2 cellular contexts compared by ENCODE assay signal in genomic region chr19:39469567-39469966, GRCh38.
TF ChIP-seq lines count a peak whose summit lies in the region.

No MANE protein-coding gene starts in this region.

TF ChIP-seq in A549, 52 proteins besides CTCF, POLR2A, EP300 and RAD21:
- TF ChIP-seq E2F6 (IDR thresholded peaks at IDR 0.05; ENCODE audit: borderline replicate concordance, low read depth) (no peak), KDM1A (IDR thresholded peaks at IDR 0.05; ENCODE audit: low read depth) (no peak), CHD4 (IDR thresholded peaks at IDR 0.05; ENCODE audit: borderline replicate concordance) (no peak), HOXB13 (CRISPR knock-in tag; IDR thresholded peaks at IDR 0.05; ENCODE audit: low read depth) (no peak), ESRRA (IDR thresholded peaks at IDR 0.05; ENCODE audit: borderline replicate concordance, low read length) (no peak), JUN (IDR thresholded peaks at IDR 0.05) (no peak), ZSCAN20 (CRISPR knock-in tag; IDR thresholded peaks at IDR 0.05) (no peak), RARB (CRISPR knock-in tag; IDR thresholded peaks at IDR 0.05) (no peak), BHLHE40 (IDR thresholded peaks at IDR 0.05; ENCODE audit: low read depth, low read length) (no peak), ATOH8 (CRISPR knock-in tag; IDR thresholded peaks at IDR 0.05; ENCODE audit: low read depth) (no peak), FOSL2 (IDR thresholded peaks at IDR 0.05) (no peak), FOSL2 (CRISPR knock-in tag; IDR thresholded peaks at IDR 0.05) (no peak), CEBPB (IDR thresholded peaks at IDR 0.05) (no peak), JUNB (IDR thresholded peaks at IDR 0.05) (no peak), NFE2L2 (conservative IDR thresholded peaks at IDR 0.05; ENCODE audit: low read length) (no peak), MYC (IDR thresholded peaks at IDR 0.05; ENCODE audit: borderline replicate concordance, low read length) (no peak), ZNF302 (CRISPR knock-in tag; IDR thresholded peaks at IDR 0.05) (no peak), RFX5 (IDR thresholded peaks at IDR 0.05) (no peak)
- TF ChIP-seq, protein P1, sequence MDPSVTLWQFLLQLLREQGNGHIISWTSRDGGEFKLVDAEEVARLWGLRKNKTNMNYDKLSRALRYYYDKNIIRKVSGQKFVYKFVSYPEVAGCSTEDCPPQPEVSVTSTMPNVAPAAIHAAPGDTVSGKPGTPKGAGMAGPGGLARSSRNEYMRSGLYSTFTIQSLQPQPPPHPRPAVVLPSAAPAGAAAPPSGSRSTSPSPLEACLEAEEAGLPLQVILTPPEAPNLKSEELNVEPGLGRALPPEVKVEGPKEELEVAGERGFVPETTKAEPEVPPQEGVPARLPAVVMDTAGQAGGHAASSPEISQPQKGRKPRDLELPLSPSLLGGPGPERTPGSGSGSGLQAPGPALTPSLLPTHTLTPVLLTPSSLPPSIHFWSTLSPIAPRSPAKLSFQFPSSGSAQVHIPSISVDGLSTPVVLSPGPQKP (IDR thresholded peaks at IDR 0.05; ENCODE audit: low read depth, low read length) = no peak

TF ChIP-seq in GM12878, 131 proteins besides CTCF, POLR2A, EP300 and RAD21:
- TF ChIP-seq POLR2AphosphoS5 (IDR thresholded peaks at IDR 0.05; ENCODE audit: low read length) (0 out of 2 replicates have a peak, but pooled peaks have one; percentile 17), JUND (IDR thresholded peaks at IDR 0.05; ENCODE audit: low read depth, low read length) (no peak), CREM (IDR thresholded peaks at IDR 0.05; ENCODE audit: low read depth) (no peak)
- TF ChIP-seq, protein P2, sequence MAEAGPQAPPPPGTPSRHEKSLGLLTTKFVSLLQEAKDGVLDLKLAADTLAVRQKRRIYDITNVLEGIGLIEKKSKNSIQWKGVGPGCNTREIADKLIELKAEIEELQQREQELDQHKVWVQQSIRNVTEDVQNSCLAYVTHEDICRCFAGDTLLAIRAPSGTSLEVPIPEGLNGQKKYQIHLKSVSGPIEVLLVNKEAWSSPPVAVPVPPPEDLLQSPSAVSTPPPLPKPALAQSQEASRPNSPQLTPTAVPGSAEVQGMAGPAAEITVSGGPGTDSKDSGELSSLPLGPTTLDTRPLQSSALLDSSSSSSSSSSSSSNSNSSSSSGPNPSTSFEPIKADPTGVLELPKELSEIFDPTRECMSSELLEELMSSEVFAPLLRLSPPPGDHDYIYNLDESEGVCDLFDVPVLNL (IDR thresholded peaks at IDR 0.05; ENCODE audit: low read depth, low read length) = no peak
